1 cellular context compared by ENCODE assay signal in genomic region chr7:149409889-149410288, GRCh38.
TF ChIP-seq lines count a peak whose summit lies in the region.

No MANE protein-coding gene starts in this region.

TF ChIP-seq in GM12878, 131 proteins besides CTCF, POLR2A, EP300 and RAD21 (continued from another document):
- TF ChIP-seq CREB1 (IDR thresholded peaks at IDR 0.05; ENCODE audit: low read depth) (peak; percentile 24; the same call in 1 of the 2 replicates), RUNX3 (IDR thresholded peaks at IDR 0.05; ENCODE audit: low read length) (peak; percentile 65), BHLHE40 (IDR thresholded peaks at IDR 0.05; ENCODE audit: borderline replicate concordance in 1 of 2, low read depth in 2 of 2, low read length in 1 of 2) (peak; percentile 61 to 70; a peak in 3 of 4 replicates), ZNF622 (IDR thresholded peaks at IDR 0.05) (no peak), ATF7 (IDR thresholded peaks at IDR 0.05; ENCODE audit: low read depth) (peak; percentile 36; the same call in 1 of the 2 replicates), SUPT20H (IDR thresholded peaks at IDR 0.05; ENCODE audit: borderline replicate concordance, control insufficient read depth, low read depth, low read length) (no peak), NFIC (IDR thresholded peaks at IDR 0.05; ENCODE audit: low read depth, low read length) (0 out of 2 replicates have a peak, but pooled peaks have one; percentile 20), ETV6 (conservative IDR thresholded peaks at IDR 0.05 in 1 of 2, IDR thresholded peaks at IDR 0.05 in 1 of 2; ENCODE audit: borderline replicate concordance in 1 of 2, low read depth in 1 of 2) (no peak), CHD4 (IDR thresholded peaks at IDR 0.05) (no peak), HSF1 (IDR thresholded peaks at IDR 0.05; ENCODE audit: low read depth, low read length) (no peak), DPF2 (IDR thresholded peaks at IDR 0.05) (peak; percentile 49; the same call in 1 of the 2 replicates), RB1 (IDR thresholded peaks at IDR 0.05; ENCODE audit: borderline replicate concordance) (no peak), PBX3 (IDR thresholded peaks at IDR 0.05; ENCODE audit: insufficient replicate concordance, low read depth, low read length) (peak; percentile 32), NKRF (conservative IDR thresholded peaks at IDR 0.05) (no peak), EGR1 (IDR thresholded peaks at IDR 0.05; ENCODE audit: borderline replicate concordance in 1 of 2, low read depth in 2 of 2, low read length in 2 of 2) (no peak), NBN (IDR thresholded peaks at IDR 0.05) (no peak), CREM (IDR thresholded peaks at IDR 0.05; ENCODE audit: low read depth) (peak; percentile 31; the same call in 1 of the 2 replicates), IRF4 (IDR thresholded peaks at IDR 0.05; ENCODE audit: low read depth, low read length) (peak; percentile 59; the same call in 1 of the 2 replicates), MXI1 (IDR thresholded peaks at IDR 0.05; ENCODE audit: low read depth, low read length) (0 out of 2 replicates have a peak, but pooled peaks have one; percentile 17), NR2C1 (IDR thresholded peaks at IDR 0.05) (no peak), MTA2 (IDR thresholded peaks at IDR 0.05; ENCODE audit: low read depth) (no peak), ZNF207 (IDR thresholded peaks at IDR 0.05; ENCODE audit: borderline replicate concordance) (no peak), JUNB (IDR thresholded peaks at IDR 0.05) (no peak), BCLAF1 (IDR thresholded peaks at IDR 0.05) (no peak), IKZF2 (IDR thresholded peaks at IDR 0.05) (peak in 1 of 2 experiments; percentile 27; a peak in 1 of 4 replicates), CEBPB (IDR thresholded peaks at IDR 0.05; ENCODE audit: borderline replicate concordance in 1 of 2, low read depth in 2 of 2, low read length in 2 of 2) (no peak), GATAD2B (conservative IDR thresholded peaks at IDR 0.05; ENCODE audit: low read depth) (no peak), GABPA (IDR thresholded peaks at IDR 0.05; ENCODE audit: low read depth) (no peak), ZNF592 (IDR thresholded peaks at IDR 0.05) (no peak), TAF1 (IDR thresholded peaks at IDR 0.05; ENCODE audit: borderline replicate concordance, low read depth, low read length) (no peak), PKNOX1 (IDR thresholded peaks at IDR 0.05) (peak; percentile 81), SPI1 (IDR thresholded peaks at IDR 0.05; ENCODE audit: borderline replicate concordance, insufficient read depth, low read depth, low read length) (peak; percentile 94)
